Comparison of ENCODE assay signal across 1 cellular context in genomic region chr15:78239811-78240210, GRCh38.
TF ChIP-seq lines count a peak whose summit lies in the region.

No MANE protein-coding gene starts in this region.

TF ChIP-seq in SK-N-SH, 30 proteins besides CTCF, POLR2A, EP300 and RAD21 (continued from another document):
- TF ChIP-seq USF2 (IDR thresholded peaks at IDR 0.05; ENCODE audit: borderline replicate concordance, low read depth, low read length), result no peak
- TF ChIP-seq GABPA (IDR thresholded peaks at IDR 0.05; ENCODE audit: low read depth), result no peak
- no peak for TF ChIP-seq YY1 (IDR thresholded peaks at IDR 0.05; ENCODE audit: low read depth)
- TF ChIP-seq RFX5 (IDR thresholded peaks at IDR 0.05; ENCODE audit: low read length), result no peak
- TF ChIP-seq TEAD4 (IDR thresholded peaks at IDR 0.05; ENCODE audit: borderline replicate concordance, insufficient read depth), result no peak
- no peak for TF ChIP-seq RCOR1 (IDR thresholded peaks at IDR 0.05; ENCODE audit: low read length)
- TF ChIP-seq SIN3A (IDR thresholded peaks at IDR 0.05; ENCODE audit: borderline replicate concordance, low read depth, low read length), result no peak
- TF ChIP-seq FOXM1 (IDR thresholded peaks at IDR 0.05; ENCODE audit: low read depth), result no peak
TF ChIP-seq in SK-N-SH: peak in this region for 0.
